ENCODE assay signal across 9 cellular contexts in genomic region chr2:144382848-144383247, GRCh38.
DNase-seq lines count a peak whose midpoint lies in the region; ATAC-seq, FAIRE-seq and TF ChIP-seq lines count a peak whose summit lies in the region.
"Had no signal": no experiment of that assay in that cellular context is flagged by ENCODE, and none has a peak within 500 bp of the region (broad histone marks: within the 10 kb centered on the region; RNA-seq: fewer than 3 reads in every experiment).

No MANE protein-coding gene starts in this region.

- H3K4me1 ChIP-seq in stomach = peaks cover 0 to 14% (median 0%) of the 10 kb centered on the region in 4 donors
- no peaks in the 10 kb centered on the region for H3K4me1 ChIP-seq in GM23338 (ENCODE audit: insufficient read depth)

- no peak for TF ChIP-seq EP300 in stomach (IDR thresholded peaks at IDR 0.05)

- intact Hi-C loops in stomach (cut with DNase I; ENCODE audit: low total_unique reads) = no loop called here

- no peaks in the 10 kb centered on the region for H4K20me1 ChIP-seq in GM23338 (replicated peaks; ENCODE audit: insufficient read depth)

- ATAC-seq in GM21576 (IDR thresholded peaks at IDR 0.05; ENCODE audit: unreplicated experiment) (peak; percentile 100), GM23338 (no peak)

- no peak for TF ChIP-seq POLR2A in stomach (IDR thresholded peaks at IDR 0.05)

- peak; percentile 91 for FAIRE-seq in GM18507 (lab: Jason Lieb, UNC)
- FAIRE-seq: endometrium had no signal

- DNase-seq in GM18507 (ENCODE audit: extremely low spot score, insufficient read length, low read depth) (peak; percentile 35), Kasumi-1 (lab: John Stamatoyannopoulos, UW) (peak; percentile 100), fibroblast of pulmonary artery (ENCODE audit: low read depth) (peak; percentile 31), NCI-H128 (lab: John Stamatoyannopoulos, UW; ENCODE audit: unreplicated experiment) (no peak), AG08395 (ENCODE audit: low spot score) (no peak), stomach (no peak), GM23338 (ENCODE audit: low spot score) (no peak)

- H3K36me3 ChIP-seq in stomach = no peaks in the 10 kb centered on the region
- no peaks in the 10 kb centered on the region for H3K36me3 ChIP-seq in GM23338 (ENCODE audit: insufficient read depth)

- no peaks in the 10 kb centered on the region for H3K79me2 ChIP-seq in GM23338 (replicated peaks; ENCODE audit: insufficient read depth)

- H3K27ac ChIP-seq in stomach = peak overlapping the region in 1 of 5 donors; percentile 34
- H3K27ac ChIP-seq in GM23338 (ENCODE audit: low read depth) = no peak overlapping the region

- TF ChIP-seq CTCF in fibroblast of pulmonary artery (IDR thresholded peaks at IDR 0.05; ENCODE audit: low read length, missing control alignments) (no peak), stomach (IDR thresholded peaks at IDR 0.05) (no peak), GM23338 (conservative IDR thresholded peaks at IDR 0.05; ENCODE audit: low read depth in 2 of 2) (no peak)

- peaks cover 3% of the 10 kb centered on the region; the same call in 2 of the 3 replicates for H3K4me1 Mint-ChIP-seq in GM23338

- 57 to 78% (median 72%) methylated on average over 2 of the region's 2 CpGs for WGBS in stomach, 5 donors

- no peaks in the 10 kb centered on the region for H3K36me3 Mint-ChIP-seq in GM23338 (ENCODE audit: low read depth)

- H3K27ac Mint-ChIP-seq in GM23338 = no peak overlapping the region

- no peak overlapping the region for H3K4me3 ChIP-seq in fibroblast of pulmonary artery (replicated peaks; ENCODE audit: low read depth, low read length)
- H3K4me3 ChIP-seq in stomach = no peak overlapping the region
- no peak overlapping the region for H3K4me3 ChIP-seq in GM23338

- no peak overlapping the region for H2AFZ ChIP-seq in GM23338

- H3K4me2 ChIP-seq in GM23338 = no peak overlapping the region

- H3K27me3 Mint-ChIP-seq in GM23338 (ENCODE audit: insufficient read depth, low read depth, poor library complexity) = no peaks in the 10 kb centered on the region

- no peaks in the 10 kb centered on the region for H3K9me3 Mint-ChIP-seq in GM23338

- H3F3A ChIP-seq in GM23338 (replicated peaks; ENCODE audit: low read depth) = no peaks in the 10 kb centered on the region

- no peak overlapping the region for H3K4me3 Mint-ChIP-seq in GM23338

- H3K27me3 ChIP-seq in stomach (no peaks in the 10 kb centered on the region), GM23338 (ENCODE audit: insufficient read depth) (no peaks in the 10 kb centered on the region)

- H3K9me2 ChIP-seq in GM23338 (ENCODE audit: insufficient read depth) = 0 out of 2 replicates have a peak, but pooled peaks cover 3% of the 10 kb centered on the region

- H3K9me3 ChIP-seq in stomach = no peaks in the 10 kb centered on the region

TF ChIP-seq in GM23338, 12 proteins besides CTCF, POLR2A, EP300 and RAD21 (continues in another document):
- TF ChIP-seq ZNF114 (CRISPR knock-in tag; IDR thresholded peaks at IDR 0.05) = no peak
- no peak for TF ChIP-seq ZNF331 (CRISPR knock-in tag; IDR thresholded peaks at IDR 0.05; ENCODE audit: low read depth)
- TF ChIP-seq EZH2phosphoT487 (IDR thresholded peaks at IDR 0.05; ENCODE audit: unreplicated experiment) = no peak
- TF ChIP-seq NANOG (IDR thresholded peaks at IDR 0.05; ENCODE audit: borderline replicate concordance) = no peak
- no peak for TF ChIP-seq ZNF462 (CRISPR knock-in tag; IDR thresholded peaks at IDR 0.05)
- no peak for TF ChIP-seq JUNB (IDR thresholded peaks at IDR 0.05; ENCODE audit: unreplicated experiment)
- TF ChIP-seq STAT1 (IDR thresholded peaks at IDR 0.05; ENCODE audit: unreplicated experiment) = no peak
- no peak for TF ChIP-seq EZH2 (IDR thresholded peaks at IDR 0.05; ENCODE audit: low read depth, unreplicated experiment)
- no peak for TF ChIP-seq CREB1 (CRISPR knock-in tag; IDR thresholded peaks at IDR 0.05; ENCODE audit: low read depth)
- TF ChIP-seq, protein P1, sequence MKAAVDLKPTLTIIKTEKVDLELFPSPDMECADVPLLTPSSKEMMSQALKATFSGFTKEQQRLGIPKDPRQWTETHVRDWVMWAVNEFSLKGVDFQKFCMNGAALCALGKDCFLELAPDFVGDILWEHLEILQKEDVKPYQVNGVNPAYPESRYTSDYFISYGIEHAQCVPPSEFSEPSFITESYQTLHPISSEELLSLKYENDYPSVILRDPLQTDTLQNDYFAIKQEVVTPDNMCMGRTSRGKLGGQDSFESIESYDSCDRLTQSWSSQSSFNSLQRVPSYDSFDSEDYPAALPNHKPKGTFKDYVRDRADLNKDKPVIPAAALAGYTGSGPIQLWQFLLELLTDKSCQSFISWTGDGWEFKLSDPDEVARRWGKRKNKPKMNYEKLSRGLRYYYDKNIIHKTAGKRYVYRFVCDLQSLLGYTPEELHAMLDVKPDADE (IDR thresholded peaks at IDR 0.05) = no peak

Comparison
In these comparisons a context has a peak if more than half of its experiments do, and no peak if none do; other contexts are left out.
1. DNase-seq: peak in GM18507 (single experiment), Kasumi-1 (2 of 2) and fibroblast of pulmonary artery (single experiment); none in NCI-H128 (single experiment), AG08395 (single experiment), stomach (single experiment) and GM23338 (single experiment).